In the genomic region with DNA sequence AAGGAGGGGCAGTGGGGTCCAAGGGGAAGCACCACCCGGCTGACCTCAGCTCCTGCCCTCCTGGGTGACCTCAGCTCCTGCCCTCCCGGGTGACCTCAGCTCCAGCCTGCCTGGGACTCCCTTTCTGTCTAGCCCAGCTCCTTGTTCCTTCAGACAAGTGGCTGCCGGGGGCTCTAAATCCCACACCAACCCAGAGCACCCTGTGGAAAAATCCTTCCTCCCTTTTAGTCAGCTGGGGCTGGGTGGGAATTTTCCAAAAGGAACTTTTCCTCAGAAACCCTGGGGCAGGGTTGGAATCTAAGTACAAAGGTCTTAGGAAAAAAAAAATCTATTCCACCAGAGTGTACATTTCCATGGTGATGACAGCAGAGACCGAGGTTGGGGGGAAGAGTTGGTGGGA, we compare ENCODE assay signal across 2 cellular contexts.
TF ChIP-seq lines count a peak whose summit lies in the region.

No MANE protein-coding gene starts in this region.

TF ChIP-seq in K562, 482 proteins besides CTCF, POLR2A, EP300 and RAD21:
- TF ChIP-seq ATF3 (IDR thresholded peaks at IDR 0.05) (0 out of 2 replicates have a peak, but pooled peaks have one; percentile 10), ATF3 (CRISPR knock-in tag; conservative IDR thresholded peaks at IDR 0.05) (no peak), DDX20 (tag; IDR thresholded peaks at IDR 0.05; ENCODE audit: low read depth) (no peak)

TF ChIP-seq in liver, 16 proteins besides CTCF, POLR2A, EP300 and RAD21:
- TF ChIP-seq HNF4G (IDR thresholded peaks at IDR 0.05) (peak; percentile 64), RXRA (IDR thresholded peaks at IDR 0.05) (peak; percentile 33 to 60), NR2F2 (IDR thresholded peaks at IDR 0.05) (peak; percentile 36), SP1 (IDR thresholded peaks at IDR 0.05) (peak; percentile 63), EGR1 (IDR thresholded peaks at IDR 0.05; ENCODE audit: low read depth in 2 of 2) (no peak), HNF4A (conservative IDR thresholded peaks at IDR 0.05) (peak; percentile 75 to 88)
